In genomic region chr17:81295031-81295677, GRCh38 we compare ENCODE assay signal across 8 cellular contexts. TPM values are rescaled to one million over a fixed set of nuclear protein-coding genes. Genes with fewer than 3 reads are reported as not detected.
DNase-seq lines count a peak whose midpoint lies in the region; ATAC-seq and FAIRE-seq lines count a peak whose summit lies in the region.

SLC38A10 (minus strand) TSS chr17:81295307; CDS start chr17:81294921, 386 bp downstream.

- ATAC-seq in GM21528 (IDR thresholded peaks at IDR 0.05; ENCODE audit: low FRiP score, unreplicated experiment), result peak; percentile 87

- H3K4me3 Mint-ChIP-seq in IgD-negative memory B cell, result peak within 1 kb of the TSS; percentile 95 to 100 (median 97)

- no peaks in the 10 kb centered on the region for H3K9me3 Mint-ChIP-seq in IgD-negative memory B cell

- H3K27ac Mint-ChIP-seq in IgD-negative memory B cell, result peak within 1 kb of the TSS; percentile 98 to 99 (median 98)

- H3K4me3 ChIP-seq in esophagus (ENCODE audit: low read depth in 1 of 2, low read length in 2 of 2) (peak within 1 kb of the TSS; percentile 78 to 94), muscle layer of duodenum (ENCODE audit: low read depth in 1 of 2, low read length in 2 of 2) (peak within 1 kb of the TSS; percentile 76 to 87)

- no peaks in the 10 kb centered on the region for H3K27me3 Mint-ChIP-seq in IgD-negative memory B cell

- H3K4me1 ChIP-seq in esophagus (ENCODE audit: control insufficient read depth in 2 of 2, insufficient read depth in 2 of 2, low read length in 1 of 2), result peaks cover 3 to 10% of the 10 kb centered on the region in 2 donors
- H3K4me1 ChIP-seq in muscle layer of duodenum (ENCODE audit: control insufficient read depth in 1 of 2, insufficient read depth in 2 of 2, low read length in 2 of 2), result peaks cover 4 to 13% of the 10 kb centered on the region in 2 donors

- DNase-seq in DMS153 treated with DMSO at 0.1 percent for 48 hours (lab: John Stamatoyannopoulos, UW; ENCODE audit: unreplicated experiment) (peak; percentile 81), RCC 7860 (ENCODE audit: low spot score) (peak; percentile 70)
- peak; percentile 95 for DNase-seq in activated T-cell treated with anti-CD3 and anti-CD28 coated beads, Interleukin-2, amount 50 U/mL, for 48 hours
- peak; percentile 84 for DNase-seq in stimulated activated CD8-positive, alpha-beta memory T cell treated with anti-CD3 and anti-CD28 coated beads, Interleukin-7, amount 100 ng/mL, for 24 hours (ENCODE audit: low read depth)

- H3K27me3 ChIP-seq in esophagus (ENCODE audit: control insufficient read depth in 1 of 2, insufficient read depth in 2 of 2, low read length in 2 of 2) (no peaks in the 10 kb centered on the region), muscle layer of duodenum (ENCODE audit: low read depth, low read length) (no peaks in the 10 kb centered on the region)

- no peak for FAIRE-seq in RCC 7860 (lab: Jason Lieb, UNC)

- H3K36me3 Mint-ChIP-seq in IgD-negative memory B cell, result no peaks in the 10 kb centered on the region

- H3K9me3 ChIP-seq in esophagus (ENCODE audit: control insufficient read depth in 2 of 2, insufficient read depth in 1 of 2, low read depth in 1 of 2, low read length in 1 of 2) (no peaks in the 10 kb centered on the region), muscle layer of duodenum (ENCODE audit: control insufficient read depth in 1 of 2, low read length in 2 of 2) (no peaks in the 10 kb centered on the region)

- H3K36me3 ChIP-seq in esophagus (ENCODE audit: control insufficient read depth in 2 of 2, insufficient read depth in 2 of 2, low read length in 1 of 2), result peaks cover 0 to 4% of the 10 kb centered on the region in 2 donors
- no peaks in the 10 kb centered on the region for H3K36me3 ChIP-seq in muscle layer of duodenum (ENCODE audit: control insufficient read depth in 1 of 2, insufficient read depth in 2 of 2, low read length in 2 of 2)

- peak within 1 kb of the TSS; percentile 87 to 97 for H3K27ac ChIP-seq in esophagus (ENCODE audit: low read depth in 2 of 2, low read length in 1 of 2)
- H3K27ac ChIP-seq in muscle layer of duodenum (ENCODE audit: low read length), result peak within 1 kb of the TSS; percentile 96

- WGBS in esophagus, 2 donors, result 0 to 1% methylated on average over 46 to 59 of the region's 59 CpGs

- peaks cover 20 to 26% (median 22%) of the 10 kb centered on the region in 3 donors for H3K4me1 Mint-ChIP-seq in IgD-negative memory B cell

RNA-seq across cellular contexts. Expression of gene SLC38A10, which starts in this region (rescaled TPM):
- 84.5 TPM for polyA plus RNA-seq in IgD-negative memory B cell
- polyA plus RNA-seq in esophagus, result 10 to 100 TPM; 22.9 to 40.5 TPM

Comparison
In these comparisons a context has a peak if more than half of its experiments do, and no peak if none do; other contexts are left out.
1. Peak in every context shown above with its lines: DNase-seq, ATAC-seq, H3K4me3 ChIP-seq and H3K27ac ChIP-seq.